In genomic region chr5:176447982-176448608, GRCh38 we compare ENCODE assay signal across 1 cellular context.
TF ChIP-seq lines count a peak whose summit lies in the region.

FAF2 (plus strand) TSS chr5:176448385; CDS start chr5:176448408, 23 bp downstream.

TF ChIP-seq in HepG2, 621 proteins besides CTCF, POLR2A, EP300 and RAD21 (continued from another document and continues in another):
- TF ChIP-seq RERE (CRISPR knock-in tag; IDR thresholded peaks at IDR 0.05; ENCODE audit: low read depth): no peak
- no peak for TF ChIP-seq CEBPB (IDR thresholded peaks at IDR 0.05; ENCODE audit: borderline replicate concordance, low read depth, low read length)
- TF ChIP-seq ZNF563 (CRISPR knock-in tag; IDR thresholded peaks at IDR 0.05): peak; percentile 56; the same call in 1 of the 2 replicates
- TF ChIP-seq ZNF224 (CRISPR knock-in tag; IDR thresholded peaks at IDR 0.05): no peak
- peak; percentile 29; the same call in 1 of the 2 replicates for TF ChIP-seq ZNF331 (CRISPR knock-in tag; IDR thresholded peaks at IDR 0.05)
- peak; percentile 93 for TF ChIP-seq TBL1XR1 (IDR thresholded peaks at IDR 0.05; ENCODE audit: borderline replicate concordance, low read length, partially characterized antibody)
- 0 out of 2 replicates have a peak, but pooled peaks have one; percentile 76 for TF ChIP-seq DNMT3B (CRISPR knock-in tag; conservative IDR thresholded peaks at IDR 0.05)
- TF ChIP-seq ZFY (CRISPR knock-in tag; IDR thresholded peaks at IDR 0.05): peak; percentile 58
- TF ChIP-seq NCOA5 (CRISPR knock-in tag; IDR thresholded peaks at IDR 0.05): no peak
- no peak for TF ChIP-seq ZNF775 (CRISPR knock-in tag; IDR thresholded peaks at IDR 0.05; ENCODE audit: borderline replicate concordance)
- peak; percentile 66; the same call in 1 of the 2 replicates for TF ChIP-seq ZNF788 (CRISPR knock-in tag; IDR thresholded peaks at IDR 0.05; ENCODE audit: borderline replicate concordance)
- no peak for TF ChIP-seq IKZF4 (CRISPR knock-in tag; IDR thresholded peaks at IDR 0.05; ENCODE audit: borderline replicate concordance, low read depth, not compliant biosample characterization)
- TF ChIP-seq PCBP1 (IDR thresholded peaks at IDR 0.05; ENCODE audit: borderline replicate concordance, low read depth, low read length): no peak
- TF ChIP-seq HMG20A (CRISPR knock-in tag; IDR thresholded peaks at IDR 0.05; ENCODE audit: borderline replicate concordance): 0 out of 2 replicates have a peak, but pooled peaks have one; percentile 33
- 0 out of 2 replicates have a peak, but pooled peaks have one; percentile 47 for TF ChIP-seq ZNF230 (CRISPR knock-in tag; IDR thresholded peaks at IDR 0.05)
- TF ChIP-seq KDM2A (CRISPR knock-in tag; IDR thresholded peaks at IDR 0.05; ENCODE audit: borderline replicate concordance, low read depth): peak; percentile 42; the same call in 1 of the 2 replicates
- TF ChIP-seq GMEB2 (CRISPR knock-in tag; IDR thresholded peaks at IDR 0.05; ENCODE audit: low read depth): peak; percentile 74
- TF ChIP-seq TAF15 (IDR thresholded peaks at IDR 0.05; ENCODE audit: low read depth, low read length, poor library complexity, severe bottlenecking): no peak
- no peak for TF ChIP-seq ZNF703 (CRISPR knock-in tag; IDR thresholded peaks at IDR 0.05; ENCODE audit: borderline replicate concordance)
- peak; percentile 82 for TF ChIP-seq SIN3B (IDR thresholded peaks at IDR 0.05; ENCODE audit: low read length)
- TF ChIP-seq SPEN (CRISPR knock-in tag; IDR thresholded peaks at IDR 0.05; ENCODE audit: low read depth): peak; percentile 65
- peak; percentile 20 for TF ChIP-seq GATAD2A (CRISPR knock-in tag; IDR thresholded peaks at IDR 0.05)
- no peak for TF ChIP-seq DZIP1 (CRISPR knock-in tag; IDR thresholded peaks at IDR 0.05)
- 0 out of 2 replicates have a peak, but pooled peaks have one; percentile 9 for TF ChIP-seq RXRA (CRISPR knock-in tag; IDR thresholded peaks at IDR 0.05)
- TF ChIP-seq GTF3A (CRISPR knock-in tag; conservative IDR thresholded peaks at IDR 0.05): 0 out of 2 replicates have a peak, but pooled peaks have one; percentile 72
- TF ChIP-seq REL (CRISPR knock-in tag; conservative IDR thresholded peaks at IDR 0.05): 0 out of 2 replicates have a peak, but pooled peaks have one; percentile 74
- TF ChIP-seq STAG1 (CRISPR knock-in tag; IDR thresholded peaks at IDR 0.05): peak; percentile 56
- TF ChIP-seq SSRP1 (CRISPR knock-in tag; IDR thresholded peaks at IDR 0.05): peak; percentile 81
- TF ChIP-seq ZIK1 (CRISPR knock-in tag; IDR thresholded peaks at IDR 0.05; ENCODE audit: borderline replicate concordance, low read depth): no peak
- no peak for TF ChIP-seq ZNF720 (CRISPR knock-in tag; IDR thresholded peaks at IDR 0.05)
- TF ChIP-seq ZNF234 (CRISPR knock-in tag; conservative IDR thresholded peaks at IDR 0.05): 0 out of 2 replicates have a peak, but pooled peaks have one; percentile 29
- no peak for TF ChIP-seq SNRNP70 (IDR thresholded peaks at IDR 0.05; ENCODE audit: low read depth, low read length)
- peak; percentile 44; the same call in 1 of the 2 replicates for TF ChIP-seq MIER3 (CRISPR knock-in tag; IDR thresholded peaks at IDR 0.05; ENCODE audit: borderline replicate concordance)
- 0 out of 2 replicates have a peak, but pooled peaks have one; percentile 37 for TF ChIP-seq PRDM4 (CRISPR knock-in tag; IDR thresholded peaks at IDR 0.05; ENCODE audit: borderline replicate concordance)
- peak; percentile 84 for TF ChIP-seq MIXL1 (CRISPR knock-in tag; IDR thresholded peaks at IDR 0.05)
- TF ChIP-seq SOX5 (CRISPR knock-in tag; IDR thresholded peaks at IDR 0.05; ENCODE audit: borderline replicate concordance): no peak
- TF ChIP-seq E2F5 (CRISPR knock-in tag; conservative IDR thresholded peaks at IDR 0.05): peak; percentile 65; the same call in 1 of the 2 replicates
- no peak for TF ChIP-seq ZNF446 (CRISPR knock-in tag; IDR thresholded peaks at IDR 0.05)
- TF ChIP-seq HNF4G (IDR thresholded peaks at IDR 0.05; ENCODE audit: borderline replicate concordance, low read depth, low read length): peak; percentile 98
- no peak for TF ChIP-seq HNF4G (CRISPR knock-in tag; IDR thresholded peaks at IDR 0.05; ENCODE audit: borderline replicate concordance, low read depth)
- TF ChIP-seq HES4 (CRISPR knock-in tag; IDR thresholded peaks at IDR 0.05; ENCODE audit: borderline replicate concordance): 0 out of 2 replicates have a peak, but pooled peaks have one; percentile 42
- no peak for TF ChIP-seq GRHL1 (CRISPR knock-in tag; conservative IDR thresholded peaks at IDR 0.05)
- peak; percentile 81 for TF ChIP-seq ZNF574 (CRISPR knock-in tag; IDR thresholded peaks at IDR 0.05)
